2 cellular contexts compared by ENCODE assay signal in the genomic region with DNA sequence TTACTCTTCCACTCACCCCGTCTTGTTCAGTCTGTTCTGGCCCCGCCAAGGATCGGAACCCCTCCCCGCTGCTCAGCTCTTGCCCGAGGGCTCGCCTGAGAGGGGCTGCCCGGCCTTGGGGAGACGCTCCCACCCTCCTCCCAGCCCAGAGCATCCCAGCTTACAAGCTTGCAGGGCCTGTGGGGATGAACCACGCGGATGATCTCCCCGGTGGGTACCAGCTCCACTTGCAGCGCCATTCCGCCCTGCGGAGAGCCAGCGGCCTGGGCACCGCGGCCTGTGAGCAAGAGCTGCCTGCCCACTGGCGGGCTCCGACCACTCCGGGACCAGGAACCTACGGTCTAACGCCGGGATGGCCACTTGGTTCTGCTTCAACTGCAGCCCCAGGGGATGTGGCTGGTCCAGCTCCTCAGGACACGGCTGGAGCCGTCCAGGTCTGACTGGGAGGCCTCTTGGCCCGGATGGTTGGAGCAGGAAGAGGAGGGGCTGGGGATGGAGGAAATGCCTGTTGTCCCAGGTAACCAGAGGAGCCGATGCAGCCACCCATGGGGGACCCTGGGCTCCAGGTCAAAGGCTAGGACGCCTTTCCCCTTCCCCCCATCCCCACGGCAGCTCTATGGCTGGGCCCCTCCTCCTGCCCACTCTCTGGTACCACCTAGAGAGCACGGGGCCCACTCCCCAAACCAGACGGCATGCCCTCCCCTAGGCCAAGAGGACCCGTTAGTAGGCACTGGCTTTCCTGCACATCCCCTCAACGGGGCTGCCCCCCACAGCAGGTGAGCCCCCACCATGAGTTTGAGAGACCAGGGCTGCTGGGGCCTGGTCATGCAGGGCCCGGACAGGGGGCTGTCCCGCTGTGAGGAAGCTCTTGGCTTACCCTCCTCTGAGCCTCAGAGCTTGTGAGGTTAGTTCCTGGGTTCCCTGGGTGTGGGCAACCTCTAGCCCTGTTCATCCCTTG.
TF ChIP-seq lines count a peak whose summit lies in the region.

TSS of gene MYO1C (minus strand) at position 438 of the 958 bp plus-strand sequence. CDS start at position 239, 199 bp downstream.

TF ChIP-seq in SK-N-SH, 30 proteins besides CTCF, POLR2A, EP300 and RAD21 (continued from another document):
- no peak for TF ChIP-seq USF1 (IDR thresholded peaks at IDR 0.05; ENCODE audit: borderline replicate concordance, low read depth)
- no peak for TF ChIP-seq EZH2phosphoT487 (IDR thresholded peaks at IDR 0.05; ENCODE audit: borderline replicate concordance, low read depth)
- no peak for TF ChIP-seq RFX5 (IDR thresholded peaks at IDR 0.05; ENCODE audit: low read length)
- TF ChIP-seq SIN3A (IDR thresholded peaks at IDR 0.05; ENCODE audit: borderline replicate concordance, low read depth, low read length): no peak
- TF ChIP-seq MXI1 (IDR thresholded peaks at IDR 0.05; ENCODE audit: low read depth, low read length): no peak
- TF ChIP-seq RCOR1 (IDR thresholded peaks at IDR 0.05; ENCODE audit: low read length): no peak
- TF ChIP-seq IRF3 (IDR thresholded peaks at IDR 0.05; ENCODE audit: low read depth, low read length): no peak
- no peak for TF ChIP-seq PBX3 (IDR thresholded peaks at IDR 0.05)
- no peak for TF ChIP-seq USF2 (IDR thresholded peaks at IDR 0.05; ENCODE audit: borderline replicate concordance, low read depth, low read length)
- no peak for TF ChIP-seq FOXM1 (IDR thresholded peaks at IDR 0.05; ENCODE audit: low read depth)
- no peak for TF ChIP-seq CHD2 (IDR thresholded peaks at IDR 0.05; ENCODE audit: low read length, partially characterized antibody)

TF ChIP-seq in SK-N-SH treated with all-trans-retinoic acid at 6 μM for 48 hours, 23 proteins besides CTCF, POLR2A, EP300 and RAD21 (continued from another document):
- TF ChIP-seq, protein P1, sequence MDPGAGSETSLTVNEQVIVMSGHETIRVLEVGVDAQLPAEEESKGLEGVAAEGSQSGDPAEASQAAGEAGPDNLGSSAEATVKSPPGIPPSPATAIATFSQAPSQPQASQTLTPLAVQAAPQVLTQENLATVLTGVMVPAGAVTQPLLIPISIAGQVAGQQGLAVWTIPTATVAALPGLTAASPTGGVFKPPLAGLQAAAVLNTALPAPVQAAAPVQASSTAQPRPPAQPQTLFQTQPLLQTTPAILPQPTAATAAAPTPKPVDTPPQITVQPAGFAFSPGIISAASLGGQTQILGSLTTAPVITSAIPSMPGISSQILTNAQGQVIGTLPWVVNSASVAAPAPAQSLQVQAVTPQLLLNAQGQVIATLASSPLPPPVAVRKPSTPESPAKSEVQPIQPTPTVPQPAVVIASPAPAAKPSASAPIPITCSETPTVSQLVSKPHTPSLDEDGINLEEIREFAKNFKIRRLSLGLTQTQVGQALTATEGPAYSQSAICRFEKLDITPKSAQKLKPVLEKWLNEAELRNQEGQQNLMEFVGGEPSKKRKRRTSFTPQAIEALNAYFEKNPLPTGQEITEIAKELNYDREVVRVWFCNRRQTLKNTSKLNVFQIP (CRISPR knock-in tag; IDR thresholded peaks at IDR 0.05; ENCODE audit: borderline replicate concordance, low read depth): no peak
- TF ChIP-seq ZC3H10 (CRISPR knock-in tag; IDR thresholded peaks at IDR 0.05) (no peak), RARB (CRISPR knock-in tag; IDR thresholded peaks at IDR 0.05) (no peak), ZFP30 (CRISPR knock-in tag; IDR thresholded peaks at IDR 0.05) (no peak), TCF4 (CRISPR knock-in tag; IDR thresholded peaks at IDR 0.05; ENCODE audit: borderline replicate concordance) (no peak), ARNTL (CRISPR knock-in tag; IDR thresholded peaks at IDR 0.05; ENCODE audit: borderline replicate concordance, low read depth) (no peak), CSDC2 (CRISPR knock-in tag; IDR thresholded peaks at IDR 0.05) (no peak), ZFP3 (CRISPR knock-in tag; IDR thresholded peaks at IDR 0.05) (no peak), BACH2 (CRISPR knock-in tag; IDR thresholded peaks at IDR 0.05; ENCODE audit: borderline replicate concordance) (no peak), ZNF565 (CRISPR knock-in tag; conservative IDR thresholded peaks at IDR 0.05; ENCODE audit: low read depth) (no peak), GLIS3 (CRISPR knock-in tag; IDR thresholded peaks at IDR 0.05) (no peak), ZNF70 (CRISPR knock-in tag; IDR thresholded peaks at IDR 0.05) (no peak), TOX (CRISPR knock-in tag; IDR thresholded peaks at IDR 0.05; ENCODE audit: borderline replicate concordance) (no peak), ZNF8 (CRISPR knock-in tag; IDR thresholded peaks at IDR 0.05) (no peak)
- TF ChIP-seq, protein P2, sequence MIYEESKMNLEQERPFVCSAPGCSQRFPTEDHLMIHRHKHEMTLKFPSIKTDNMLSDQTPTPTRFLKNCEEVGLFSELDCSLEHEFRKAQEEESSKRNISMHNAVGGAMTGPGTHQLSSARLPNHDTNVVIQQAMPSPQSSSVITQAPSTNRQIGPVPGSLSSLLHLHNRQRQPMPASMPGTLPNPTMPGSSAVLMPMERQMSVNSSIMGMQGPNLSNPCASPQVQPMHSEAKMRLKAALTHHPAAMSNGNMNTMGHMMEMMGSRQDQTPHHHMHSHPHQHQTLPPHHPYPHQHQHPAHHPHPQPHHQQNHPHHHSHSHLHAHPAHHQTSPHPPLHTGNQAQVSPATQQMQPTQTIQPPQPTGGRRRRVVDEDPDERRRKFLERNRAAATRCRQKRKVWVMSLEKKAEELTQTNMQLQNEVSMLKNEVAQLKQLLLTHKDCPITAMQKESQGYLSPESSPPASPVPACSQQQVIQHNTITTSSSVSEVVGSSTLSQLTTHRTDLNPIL (CRISPR knock-in tag; IDR thresholded peaks at IDR 0.05; ENCODE audit: low read depth): no peak
- TF ChIP-seq, protein P3, sequence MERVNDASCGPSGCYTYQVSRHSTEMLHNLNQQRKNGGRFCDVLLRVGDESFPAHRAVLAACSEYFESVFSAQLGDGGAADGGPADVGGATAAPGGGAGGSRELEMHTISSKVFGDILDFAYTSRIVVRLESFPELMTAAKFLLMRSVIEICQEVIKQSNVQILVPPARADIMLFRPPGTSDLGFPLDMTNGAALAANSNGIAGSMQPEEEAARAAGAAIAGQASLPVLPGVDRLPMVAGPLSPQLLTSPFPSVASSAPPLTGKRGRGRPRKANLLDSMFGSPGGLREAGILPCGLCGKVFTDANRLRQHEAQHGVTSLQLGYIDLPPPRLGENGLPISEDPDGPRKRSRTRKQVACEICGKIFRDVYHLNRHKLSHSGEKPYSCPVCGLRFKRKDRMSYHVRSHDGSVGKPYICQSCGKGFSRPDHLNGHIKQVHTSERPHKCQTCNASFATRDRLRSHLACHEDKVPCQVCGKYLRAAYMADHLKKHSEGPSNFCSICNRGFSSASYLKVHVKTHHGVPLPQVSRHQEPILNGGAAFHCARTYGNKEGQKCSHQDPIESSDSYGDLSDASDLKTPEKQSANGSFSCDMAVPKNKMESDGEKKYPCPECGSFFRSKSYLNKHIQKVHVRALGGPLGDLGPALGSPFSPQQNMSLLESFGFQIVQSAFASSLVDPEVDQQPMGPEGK (CRISPR knock-in tag; IDR thresholded peaks at IDR 0.05; ENCODE audit: borderline replicate concordance): no peak
TF ChIP-seq in SK-N-SH treated with all-trans-retinoic acid at 6 μM for 48 hours: peak in this region for 0.
